ENCODE assay signal across 12 cellular contexts in genomic region chr6:161169690-161170089, GRCh38.
DNase-seq lines count a peak whose midpoint lies in the region; ATAC-seq, FAIRE-seq and TF ChIP-seq lines count a peak whose summit lies in the region.
"Had no signal": no experiment of that assay in that cellular context is flagged by ENCODE, and none has a peak within 500 bp of the region (broad histone marks: within the 10 kb centered on the region; RNA-seq: fewer than 3 reads in every experiment).

No MANE protein-coding gene starts in this region.

- H4K20me1 ChIP-seq in fibroblast of lung (ENCODE audit: control insufficient read depth, extremely low read depth, insufficient read depth, low read length): no peaks in the 10 kb centered on the region

- no peaks in the 10 kb centered on the region for H3K4me1 ChIP-seq in right atrium auricular region
- H3K4me1 ChIP-seq in fibroblast of lung (ENCODE audit: control insufficient read depth, extremely low read depth, insufficient read depth, low read length): peaks cover 10% of the 10 kb centered on the region
- H3K4me1 ChIP-seq: pancreas had no signal

- intact Hi-C loops in Right ventricle myocardium inferior (cut with DNase I): loop anchor here (10.0 kb wide), 1 partner anchor 125 kb away; no protein-coding TSS in a partner anchor

- H3K9me3 ChIP-seq in right atrium auricular region: no peaks in the 10 kb centered on the region
- H3K9me3 ChIP-seq in fibroblast of lung (ENCODE audit: control insufficient read depth, insufficient read depth, low read depth, low read length): no peaks in the 10 kb centered on the region
- H3K9me3 ChIP-seq: pancreas, SJSA1 had no signal

- H3K36me3 Mint-ChIP-seq in activated T-cell treated with anti-CD3 and anti-CD28 coated beads, Interleukin-2, amount 50 U/mL, for 24 hours (ENCODE audit: low read depth): peaks cover 17% of the 10 kb centered on the region

- peak; percentile 16 for ATAC-seq in Right ventricle myocardium inferior

- no peak overlapping the region for H3K27ac Mint-ChIP-seq in activated T-cell treated with anti-CD3 and anti-CD28 coated beads, Interleukin-2, amount 50 U/mL, for 24 hours
- H3K27ac Mint-ChIP-seq: type B pancreatic cell had no signal

- H2AFZ ChIP-seq in fibroblast of lung (ENCODE audit: low read length): no peak overlapping the region

- no peak overlapping the region for H3K4me3 Mint-ChIP-seq in activated T-cell treated with anti-CD3 and anti-CD28 coated beads, Interleukin-2, amount 50 U/mL, for 24 hours
- H3K4me3 Mint-ChIP-seq: type B pancreatic cell had no signal

- no peak for FAIRE-seq in urothelium cell line (lab: Jason Lieb, UNC)
- FAIRE-seq: pancreas had no signal

- no peak overlapping the region for H3K9ac ChIP-seq in fibroblast of lung (ENCODE audit: insufficient read depth, low read length)

- H3K36me3 ChIP-seq in right atrium auricular region (no peaks in the 10 kb centered on the region), fibroblast of lung (ENCODE audit: control insufficient read depth, insufficient read depth, low read length) (no peaks in the 10 kb centered on the region)
- H3K36me3 ChIP-seq: pancreas had no signal

- TF ChIP-seq CTCF in right atrium auricular region (IDR thresholded peaks at IDR 0.05): no peak
- no peak for TF ChIP-seq CTCF in fibroblast of lung (conservative IDR thresholded peaks at IDR 0.05 in 1 of 2, IDR thresholded peaks at IDR 0.05 in 1 of 2; ENCODE audit: low read depth in 1 of 2, low read length in 2 of 2)

- H3K4me3 ChIP-seq in right atrium auricular region: no peak overlapping the region
- no peak overlapping the region for H3K4me3 ChIP-seq in fibroblast of lung (replicated peaks in 1 of 4; ENCODE audit: control extremely low read depth in 1 of 4, insufficient read depth in 1 of 4, low read depth in 3 of 4, low read length in 4 of 4)
- H3K4me3 ChIP-seq: pancreas, SJSA1 had no signal

- peaks cover 6% of the 10 kb centered on the region for H3K9me3 Mint-ChIP-seq in activated T-cell treated with anti-CD3 and anti-CD28 coated beads, Interleukin-2, amount 50 U/mL, for 24 hours

- H3K27me3 Mint-ChIP-seq in activated T-cell treated with anti-CD3 and anti-CD28 coated beads, Interleukin-2, amount 50 U/mL, for 24 hours: no peaks in the 10 kb centered on the region
- H3K27me3 Mint-ChIP-seq: type B pancreatic cell had no signal

- no peak overlapping the region for H3K4me2 ChIP-seq in fibroblast of lung (ENCODE audit: extremely low read depth, insufficient read depth, low read length)

- no peaks in the 10 kb centered on the region for H3K79me2 ChIP-seq in fibroblast of lung (ENCODE audit: control insufficient read depth, insufficient read depth, low read length)

- no peaks in the 10 kb centered on the region for H3K27me3 ChIP-seq in right atrium auricular region
- no peaks in the 10 kb centered on the region for H3K27me3 ChIP-seq in fibroblast of lung (ENCODE audit: control insufficient read depth, insufficient read depth, low read length)
- H3K27me3 ChIP-seq: pancreas, SJSA1 had no signal

- no peak overlapping the region for H3K27ac ChIP-seq in right atrium auricular region
- no peak overlapping the region for H3K27ac ChIP-seq in fibroblast of lung (ENCODE audit: insufficient read depth, low read length)
- H3K27ac ChIP-seq: pancreas, SJSA1 had no signal

- DNase-seq in Right ventricle myocardium inferior (ENCODE audit: missing footprints) (no peak), right atrium auricular region (ENCODE audit: low spot score) (no peak), OCI-M1 (lab: John Stamatoyannopoulos, UW) (peak; percentile 79), fibroblast of lung (ENCODE audit: low read depth in 2 of 2) (peak; percentile 60 to 82), urothelium cell line (ENCODE audit: low spot score) (peak; percentile 62), cortex of kidney (lab: John Stamatoyannopoulos, UW) (no peak)
- no peak for DNase-seq in activated T-cell treated with anti-CD3 and anti-CD28 coated beads, Interleukin-2, amount 50 U/mL, for 24 hours
- DNase-seq in activated naive CD4-positive, alpha-beta T cell treated with Interleukin-2 at 50 U/mL for 16 hours: no peak
- DNase-seq: H7 had no signal

- no peaks in the 10 kb centered on the region for H3K4me1 Mint-ChIP-seq in activated T-cell treated with anti-CD3 and anti-CD28 coated beads, Interleukin-2, amount 50 U/mL, for 24 hours (ENCODE audit: low read depth)

Comparison
In these comparisons a context has a peak if more than half of its experiments do, and no peak if none do; other contexts are left out.
1. DNase-seq: peak in OCI-M1 (single experiment), fibroblast of lung (2 of 2) and urothelium cell line (single experiment); none in Right ventricle myocardium inferior (single experiment), right atrium auricular region (single experiment), activated T-cell treated with anti-CD3 and anti-CD28 coated beads, Interleukin-2, amount 50 U/mL, for 24 hours (single experiment), cortex of kidney (single experiment) and activated naive CD4-positive, alpha-beta T cell treated with Interleukin-2 at 50 U/mL for 16 hours (single experiment).